ENCODE assay signal across 32 cellular contexts in genomic region chr22:33204408-33204807, GRCh38.
"Had no signal": no experiment of that assay in that cellular context is flagged by ENCODE, and none has a peak within 500 bp of the region (broad histone marks: within the 10 kb centered on the region; RNA-seq: fewer than 3 reads in every experiment).

No MANE protein-coding gene starts in this region.

- FAIRE-seq: colon had no signal

- H3K4me3 Mint-ChIP-seq: activated CD4-positive, alpha-beta memory T cell treated with anti-CD3 and anti-CD28 coated beads for 36 hours; activated CD4-positive, alpha-beta T cell treated with anti-CD3 and anti-CD28 coated beads for 36 hours; activated CD4-positive, alpha-beta T cell treated with anti-CD3 and anti-CD28 coated beads, Interleukin-2, amount 10 ng/mL, durations not matched to agents 24 days and 14 days; activated CD8-positive, alpha-beta memory T cell treated with anti-CD3 and anti-CD28 coated beads, Interleukin-2, amount 10 ng/mL, durations not matched to agents 7 days and 5 days; activated CD8-positive, alpha-beta T cell treated with anti-CD3 and anti-CD28 coated beads, Interleukin-2, amount 10 ng/mL, durations not matched to agents 7 days and 5 days; activated naive CD4-positive, alpha-beta T cell treated with anti-CD3 and anti-CD28 coated beads for 36 hours; activated naive CD4-positive, alpha-beta T cell treated with anti-CD3 and anti-CD28 coated beads, Interleukin-2, amount 50 U/mL, for 24 hours; activated naive CD8-positive, alpha-beta T cell treated with anti-CD3 and anti-CD28 coated beads for 36 hours; activated naive CD8-positive, alpha-beta T cell treated with anti-CD3 and anti-CD28 coated beads, Interleukin-2, amount 50 U/mL, for 24 hours; activated T-helper 1 cell treated with anti-CD3 and anti-CD28 coated beads, Interleukin-12 subunit alpha, Interleukin-12 subunit beta, Interleukin-2, Interleukin-4 antibody, amounts not matched to agents 30 ng/mL and 10 ng/mL and 1 ng/mL, durations not matched to agents 14 hours and 24 hours and 36 hours; effector memory CD8-positive, alpha-beta T cell had no signal

- H3K36me3 ChIP-seq: adrenal gland, esophagus squamous epithelium, gastroesophageal sphincter had no signal

- H3K27ac Mint-ChIP-seq: activated CD4-positive, alpha-beta memory T cell treated with anti-CD3 and anti-CD28 coated beads for 36 hours; activated CD4-positive, alpha-beta T cell treated with anti-CD3 and anti-CD28 coated beads for 36 hours; activated CD4-positive, alpha-beta T cell treated with anti-CD3 and anti-CD28 coated beads, Interleukin-2, amount 10 ng/mL, durations not matched to agents 24 days and 14 days; activated CD8-positive, alpha-beta memory T cell treated with anti-CD3 and anti-CD28 coated beads, Interleukin-2, amount 10 ng/mL, durations not matched to agents 7 days and 5 days; activated CD8-positive, alpha-beta T cell treated with anti-CD3 and anti-CD28 coated beads, Interleukin-2, amount 10 ng/mL, durations not matched to agents 7 days and 5 days; activated naive CD4-positive, alpha-beta T cell treated with anti-CD3 and anti-CD28 coated beads for 36 hours; activated naive CD4-positive, alpha-beta T cell treated with anti-CD3 and anti-CD28 coated beads, Interleukin-2, amount 50 U/mL, for 24 hours; activated naive CD8-positive, alpha-beta T cell treated with anti-CD3 and anti-CD28 coated beads for 36 hours; activated naive CD8-positive, alpha-beta T cell treated with anti-CD3 and anti-CD28 coated beads, Interleukin-2, amount 50 U/mL, for 24 hours; activated T-helper 1 cell treated with anti-CD3 and anti-CD28 coated beads, Interleukin-12 subunit alpha, Interleukin-12 subunit beta, Interleukin-2, Interleukin-4 antibody, amounts not matched to agents 30 ng/mL and 10 ng/mL and 1 ng/mL, durations not matched to agents 14 hours and 24 hours and 36 hours; activated T-helper 2 cell treated with anti-CD3 and anti-CD28 coated beads, Interferon-gamma antibody, Interleukin-2, Interleukin-4, amounts not matched to agents 10 μg/mL and 5 μg/mL and 100 μg/mL, durations not matched to agents 14 hours and 24 hours and 36 hours; effector memory CD8-positive, alpha-beta T cell had no signal

- H3K27me3 ChIP-seq: body of pancreas had no signal

- H3K27me3 Mint-ChIP-seq: activated CD8-positive, alpha-beta memory T cell treated with anti-CD3 and anti-CD28 coated beads, Interleukin-2, amount 10 ng/mL, durations not matched to agents 7 days and 5 days had no signal

- H3K4me1 ChIP-seq: adrenal gland, body of pancreas, esophagus squamous epithelium, gastroesophageal sphincter had no signal

- H3K27ac ChIP-seq: adrenal gland, body of pancreas, epithelial cell of prostate, esophagus squamous epithelium, gastroesophageal sphincter had no signal

- H3K9me3 Mint-ChIP-seq: activated CD4-positive, alpha-beta memory T cell treated with anti-CD3 and anti-CD28 coated beads for 36 hours; activated CD4-positive, alpha-beta T cell treated with anti-CD3 and anti-CD28 coated beads, Interleukin-2, amount 10 ng/mL, durations not matched to agents 24 days and 14 days; activated naive CD4-positive, alpha-beta T cell treated with anti-CD3 and anti-CD28 coated beads for 36 hours; activated naive CD8-positive, alpha-beta T cell treated with anti-CD3 and anti-CD28 coated beads for 36 hours; activated naive CD8-positive, alpha-beta T cell treated with anti-CD3 and anti-CD28 coated beads, Interleukin-2, amount 50 U/mL, for 24 hours; activated T-helper 1 cell treated with anti-CD3 and anti-CD28 coated beads, Interleukin-12 subunit alpha, Interleukin-12 subunit beta, Interleukin-2, Interleukin-4 antibody, amounts not matched to agents 30 ng/mL and 10 ng/mL and 1 ng/mL, durations not matched to agents 14 hours and 24 hours and 36 hours; activated T-helper 2 cell treated with anti-CD3 and anti-CD28 coated beads, Interferon-gamma antibody, Interleukin-2, Interleukin-4, amounts not matched to agents 10 μg/mL and 5 μg/mL and 100 μg/mL, durations not matched to agents 14 hours and 24 hours and 36 hours had no signal

- H3K9me3 ChIP-seq: adrenal gland, body of pancreas, esophagus squamous epithelium had no signal

- DNase-seq: activated CD4-positive, alpha-beta memory T cell treated with anti-CD3 and anti-CD28 coated beads for 36 hours; activated CD4-positive, alpha-beta T cell treated with anti-CD3 and anti-CD28 coated beads for 36 hours; activated CD4-positive, CD25-positive, alpha-beta regulatory T cell; activated CD4-positive, CD25-positive, alpha-beta regulatory T cell treated with anti-CD3 and anti-CD28 coated beads, Interleukin-2, amount 50 U/mL, for 72 hours; activated CD8-positive, alpha-beta memory T cell treated with anti-CD3 and anti-CD28 coated beads, Interleukin-2, amount 10 ng/mL, durations not matched to agents 7 days and 5 days; activated CD8-positive, alpha-beta memory T cell treated with anti-CD3 and anti-CD28 coated beads, Interleukin-2, amount 50 U/mL, for 4 hours; activated CD8-positive, alpha-beta T cell treated with anti-CD3 and anti-CD28 coated beads, Interleukin-2, amount 10 ng/mL, durations not matched to agents 7 days and 5 days; activated effector memory CD4-positive, alpha-beta T cell treated with anti-CD3 and anti-CD28 coated beads, Interleukin-2, amount 50 U/mL, for 16 hours; activated naive CD4-positive, alpha-beta T cell treated with anti-CD3 and anti-CD28 coated beads for 36 hours; activated naive CD8-positive, alpha-beta T cell treated with anti-CD3 and anti-CD28 coated beads for 36 hours; activated naive CD8-positive, alpha-beta T cell treated with anti-CD3 and anti-CD28 coated beads, Interleukin-2, amount 50 U/mL, for 24 hours; activated T-cell treated with anti-CD3 and anti-CD28 coated beads, Interleukin-2, amount 50 U/mL, for 1 hour; activated T-cell treated with anti-CD3 and anti-CD28 coated beads, Interleukin-2, amount 50 U/mL, for 48 hours; adrenal gland; amygdala; aorta; body of pancreas; caudate nucleus; cortex of kidney; dermis blood vessel endothelial cell; effector CD4-positive, alpha-beta T cell; effector memory CD8-positive, alpha-beta T cell; esophagus squamous epithelium; foreskin melanocyte; T-helper 2 cell had no signal

- H3K36me3 Mint-ChIP-seq: activated CD4-positive, alpha-beta memory T cell treated with anti-CD3 and anti-CD28 coated beads for 36 hours; activated CD8-positive, alpha-beta memory T cell treated with anti-CD3 and anti-CD28 coated beads, Interleukin-2, amount 10 ng/mL, durations not matched to agents 7 days and 5 days; activated naive CD4-positive, alpha-beta T cell treated with anti-CD3 and anti-CD28 coated beads, Interleukin-2, amount 50 U/mL, for 24 hours; activated naive CD8-positive, alpha-beta T cell treated with anti-CD3 and anti-CD28 coated beads for 36 hours had no signal

- H3K4me3 ChIP-seq: adrenal gland, body of pancreas, esophagus squamous epithelium, gastroesophageal sphincter had no signal

- H3K4me1 Mint-ChIP-seq: activated CD4-positive, alpha-beta T cell treated with anti-CD3 and anti-CD28 coated beads for 36 hours; activated CD4-positive, alpha-beta T cell treated with anti-CD3 and anti-CD28 coated beads, Interleukin-2, amount 10 ng/mL, durations not matched to agents 24 days and 14 days; activated CD8-positive, alpha-beta memory T cell treated with anti-CD3 and anti-CD28 coated beads, Interleukin-2, amount 10 ng/mL, durations not matched to agents 7 days and 5 days; activated naive CD4-positive, alpha-beta T cell treated with anti-CD3 and anti-CD28 coated beads, Interleukin-2, amount 50 U/mL, for 24 hours; activated naive CD8-positive, alpha-beta T cell treated with anti-CD3 and anti-CD28 coated beads for 36 hours had no signal

- ATAC-seq: activated CD4-positive, alpha-beta T cell treated with anti-CD3 and anti-CD28 coated beads for 36 hours; activated CD8-positive, alpha-beta memory T cell treated with anti-CD3 and anti-CD28 coated beads, Interleukin-2, amount 10 ng/mL, durations not matched to agents 7 days and 5 days; activated CD8-positive, alpha-beta T cell treated with anti-CD3 and anti-CD28 coated beads, Interleukin-2, amount 10 ng/mL, durations not matched to agents 7 days and 5 days; activated naive CD8-positive, alpha-beta T cell treated with anti-CD3 and anti-CD28 coated beads, Interleukin-2, amount 50 U/mL, for 24 hours; body of pancreas; effector memory CD8-positive, alpha-beta T cell; gastroesophageal sphincter had no signal
